ENCODE assay signal across 8 cellular contexts in the genomic region with DNA sequence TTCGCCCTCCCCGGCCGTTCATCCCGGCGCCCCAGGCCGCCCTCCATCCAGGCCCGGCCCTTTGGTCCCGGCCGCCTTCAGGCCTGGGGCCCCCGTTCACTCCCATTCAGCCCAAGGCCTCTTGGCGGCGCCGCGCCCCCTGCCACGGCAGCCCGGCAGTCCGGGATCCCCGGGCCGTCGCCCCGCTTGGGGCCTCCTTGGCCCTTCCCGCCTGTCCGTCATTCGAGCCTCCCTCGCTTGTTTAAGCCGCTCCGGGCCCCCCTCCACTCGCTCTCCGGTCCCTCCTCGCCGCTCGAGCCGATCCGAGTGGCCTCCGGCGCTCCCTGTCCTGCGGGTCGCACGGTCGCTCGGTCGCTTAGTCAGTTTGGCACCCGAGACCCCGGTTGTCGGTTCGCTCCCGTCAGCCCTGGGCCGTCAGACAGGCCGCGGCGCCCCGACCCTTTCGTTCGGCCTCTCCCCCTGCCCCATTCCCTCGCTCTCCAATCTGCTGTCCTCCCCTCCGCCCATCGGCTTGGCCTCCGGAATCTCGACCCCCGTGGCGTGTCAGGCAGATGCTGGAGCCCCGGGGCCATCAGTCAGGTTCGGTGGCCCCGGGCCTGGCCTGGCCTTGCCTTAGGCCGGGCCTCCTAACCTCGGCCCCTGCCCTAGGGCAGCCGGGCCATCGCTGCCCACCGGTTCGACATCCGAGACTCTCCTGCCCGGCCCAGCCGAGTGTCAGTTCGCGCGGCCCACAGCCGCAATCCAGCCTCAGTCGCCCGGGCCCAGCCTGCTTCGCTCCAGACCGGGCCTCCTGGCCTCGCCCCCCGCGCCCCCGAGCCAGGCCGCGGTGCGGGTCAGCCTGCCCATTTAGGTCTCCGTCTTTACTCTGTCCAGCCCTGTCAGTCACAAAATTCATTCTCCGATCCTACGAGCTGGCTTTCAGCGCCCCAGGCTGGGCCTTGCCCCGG. TPM values are rescaled to one million over a fixed set of nuclear protein-coding genes. Genes with fewer than 3 reads are reported as not detected.
DNase-seq lines count a peak whose midpoint lies in the region; ATAC-seq, FAIRE-seq and TF ChIP-seq lines count a peak whose summit lies in the region.

No MANE protein-coding gene starts in this region.

- no peaks in the 10 kb centered on the region for H3K27me3 ChIP-seq in endothelial cell of umbilical vein (ENCODE audit: control insufficient read depth in 2 of 2, insufficient read depth in 2 of 2, low read length in 2 of 2)
- H3K27me3 ChIP-seq in mononuclear cell (ENCODE audit: insufficient read depth, low read length): no peaks in the 10 kb centered on the region

- TF ChIP-seq CTCF in GM12874 (IDR thresholded peaks at IDR 0.05; ENCODE audit: insufficient read depth, low read depth, low read length) (peak; percentile 70), endothelial cell of umbilical vein (IDR thresholded peaks at IDR 0.05; ENCODE audit: extremely low read depth in 1 of 2, insufficient read depth in 1 of 2, low read depth in 1 of 2, low read length in 2 of 2) (peak in 1 of 2 donors; percentile 35)

- H3K9ac ChIP-seq in endothelial cell of umbilical vein (replicated peaks; ENCODE audit: extremely low read depth, insufficient read depth, low read length): peak overlapping the region; percentile 97

- peaks cover 86% of the 10 kb centered on the region for H3K79me2 ChIP-seq in endothelial cell of umbilical vein (ENCODE audit: control insufficient read depth, insufficient read depth, low read length)

- H3K4me2 ChIP-seq in endothelial cell of umbilical vein (ENCODE audit: insufficient read depth, low read length): peak overlapping the region; percentile 94

- BruUV-seq in endothelial cell of umbilical vein (replicated peaks; lab: Mats Ljungman, UMichigan): no TSS peak

- H4K20me1 ChIP-seq in endothelial cell of umbilical vein (replicated peaks; ENCODE audit: control insufficient read depth, extremely low read depth, insufficient read depth, low read length): no peaks in the 10 kb centered on the region

- no peak for TF ChIP-seq POLR2A in endothelial cell of umbilical vein (IDR thresholded peaks at IDR 0.05; ENCODE audit: low read depth, low read length)

- ATAC-seq in HG03378 (IDR thresholded peaks at IDR 0.05; ENCODE audit: unreplicated experiment): no peak

- dilution Hi-C loops in endothelial cell of umbilical vein (cut with MboI; ENCODE audit: extremely low pct_ligation_motif_present, low sequenced_read_pairs): no loop called here

- peak overlapping the region; percentile 50 for H2AFZ ChIP-seq in endothelial cell of umbilical vein (ENCODE audit: low read depth, low read length)

- H3K4me3 ChIP-seq in endothelial cell of umbilical vein (replicated peaks in 1 of 3; ENCODE audit: insufficient read depth in 1 of 3, low read depth in 1 of 3, low read length in 3 of 3) (peak overlapping the region; percentile 73 to 94 (median 84)), mononuclear cell (ENCODE audit: low read length) (peak overlapping the region; percentile 80)

- H3K4me1 ChIP-seq in endothelial cell of umbilical vein (ENCODE audit: control insufficient read depth, extremely low read depth, insufficient read depth, low read length): peaks cover 20% of the 10 kb centered on the region
- peaks cover 44% of the 10 kb centered on the region for H3K4me1 ChIP-seq in mononuclear cell (ENCODE audit: insufficient read depth, low read length)

- intact Hi-C loops in endothelial cell of umbilical vein (cut with micrococcal nuclease): loop anchor here (1.0 to 5.0 kb wide), 4 partner anchors 38 to 170 kb away; a partner anchor contains a TSS

- H3K36me3 ChIP-seq in endothelial cell of umbilical vein (ENCODE audit: control insufficient read depth in 2 of 2, extremely low read depth in 1 of 2, insufficient read depth in 2 of 2, low read length in 2 of 2): peaks cover 3 to 5% of the 10 kb centered on the region in 2 experiments

- POLR2A ChIA-PET in HEK293T (lab: Yijun Ruan, JAX) (interaction anchor here (0.6 to 2.9 kb wide), 6 partner anchors 11 to 56 kb away, joined by 4 to 29 read pairs (median 6); a partner anchor contains a TSS), endothelial cell of umbilical vein (lab: Charles Lee) (interaction anchor here (1.8 kb wide), 1 partner anchor 38 kb away, joined by 5 read pairs; a partner anchor contains a TSS)

- no peak for FAIRE-seq in endothelial cell of umbilical vein (lab: Jason Lieb, UNC)

- CTCF ChIA-PET in HEK293T (lab: Yijun Ruan, JAX) (no interaction called here), endothelial cell of umbilical vein (lab: Charles Lee) (interaction anchor here (1.0 to 2.7 kb wide), 7 partner anchors 31 to 58 kb away, joined by 3 to 17 read pairs (median 5); a partner anchor contains a TSS)

- H3K27ac ChIP-seq in endothelial cell of umbilical vein (ENCODE audit: insufficient read depth, low read depth, low read length): peak overlapping the region; percentile 81

- no peaks in the 10 kb centered on the region for H3K9me1 ChIP-seq in endothelial cell of umbilical vein (replicated peaks; ENCODE audit: control insufficient read depth, extremely low read depth, insufficient read depth, low read length)

- no peak for DNase-seq in HEK293T (ENCODE audit: extremely low spot score)
- peak; percentile 37 for DNase-seq in NCI-H2171 (lab: John Stamatoyannopoulos, UW)
- peak; percentile 82 for DNase-seq in activated CD8-positive, alpha-beta memory T cell treated with anti-CD3 and anti-CD28 coated beads, Interleukin-2, amount 50 U/mL, for 48 hours
- peak; percentile 65 for DNase-seq in endothelial cell of umbilical vein (ENCODE audit: low read depth, low spot score)
- DNase-seq in stimulated activated CD8-positive, alpha-beta memory T cell treated with anti-CD3 and anti-CD28 coated beads, Interleukin-7, amount 100 ng/mL, for 48 hours (ENCODE audit: extremely low read depth in 1 of 2, low read depth in 1 of 2): peak; percentile 27 to 32

- H3K9me3 ChIP-seq in endothelial cell of umbilical vein (replicated peaks; ENCODE audit: control insufficient read depth, insufficient read depth, low read length) (no peaks in the 10 kb centered on the region), mononuclear cell (ENCODE audit: low read depth, low read length) (no peaks in the 10 kb centered on the region)

TF ChIP-seq in HEK293T, 16 proteins besides CTCF, POLR2A, EP300 and RAD21 (continues in another document):
- no peak for TF ChIP-seq FOXA1 (IDR thresholded peaks at IDR 0.05)

TF ChIP-seq in endothelial cell of umbilical vein, 7 proteins besides CTCF, POLR2A, EP300 and RAD21:
- TF ChIP-seq FOS (IDR thresholded peaks at IDR 0.05; ENCODE audit: borderline replicate concordance, insufficient read depth, low read length) (no peak), POLR2AphosphoS5 (IDR thresholded peaks at IDR 0.05; ENCODE audit: insufficient read depth, low read depth, low read length) (peak; percentile 11)
- TF ChIP-seq, protein P1, sequence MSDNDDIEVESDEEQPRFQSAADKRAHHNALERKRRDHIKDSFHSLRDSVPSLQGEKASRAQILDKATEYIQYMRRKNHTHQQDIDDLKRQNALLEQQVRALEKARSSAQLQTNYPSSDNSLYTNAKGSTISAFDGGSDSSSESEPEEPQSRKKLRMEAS (IDR thresholded peaks at IDR 0.05; ENCODE audit: insufficient read depth, insufficient read length): no peak
TF ChIP-seq in endothelial cell of umbilical vein: peak in this region for 1.

RNA-seq across cellular contexts. Expression of a gene that starts 1.1 kb away (rescaled TPM):
- total RNA-seq in endothelial cell of umbilical vein: 69.2 and 71.5 TPM in 2 replicates
- 91.1 and 105 TPM in 2 replicates for polyA plus RNA-seq in endothelial cell of umbilical vein
- 59.8 and 67.0 TPM in 2 replicates for polyA plus RNA-seq in endothelial cell of umbilical vein (2011; cell fraction: cytosol; rRNA removed)
- 69.0 and 77.6 TPM in 2 replicates for polyA plus RNA-seq in endothelial cell of umbilical vein (2011; cell fraction: nucleus; rRNA removed)
- 39.1 and 42.6 TPM in 2 replicates for polyA plus RNA-seq in endothelial cell of umbilical vein (2012)
- polyA minus RNA-seq in endothelial cell of umbilical vein: 72.8 and 83.3 TPM in 2 replicates
- 23.8 TPM for polyA minus RNA-seq in endothelial cell of umbilical vein (2011; cell fraction: cytosol; rRNA and poly(A)+ RNA removed)
- 33.7 and 35.5 TPM in 2 replicates for polyA minus RNA-seq in endothelial cell of umbilical vein (2011; cell fraction: nucleus; rRNA and poly(A)+ RNA removed)
- 20.1 TPM for total RNA-seq in mononuclear cell

RNA-seq across cellular contexts. Expression of a gene that starts 1.1 kb away (rescaled TPM):
- total RNA-seq in endothelial cell of umbilical vein: 253 and 266 TPM in 2 replicates
- polyA plus RNA-seq in endothelial cell of umbilical vein: 301 and 527 TPM in 2 replicates
- polyA plus RNA-seq in endothelial cell of umbilical vein (2011; cell fraction: cytosol; rRNA removed): 534 and 807 TPM in 2 replicates
- 114 and 186 TPM in 2 replicates for polyA plus RNA-seq in endothelial cell of umbilical vein (2011; cell fraction: nucleus; rRNA removed)
- 469 and 481 TPM in 2 replicates for polyA plus RNA-seq in endothelial cell of umbilical vein (2012)
- 87.2 and 124 TPM in 2 replicates for polyA minus RNA-seq in endothelial cell of umbilical vein
- 101 TPM for polyA minus RNA-seq in endothelial cell of umbilical vein (2011; cell fraction: cytosol; rRNA and poly(A)+ RNA removed)
- 18.5 and 23.9 TPM in 2 replicates for polyA minus RNA-seq in endothelial cell of umbilical vein (2011; cell fraction: nucleus; rRNA and poly(A)+ RNA removed)
- 311 TPM for total RNA-seq in mononuclear cell

RNA-seq across cellular contexts. Expression of a gene that starts 38.2 kb away (rescaled TPM):
- 21.6 and 22.4 TPM in 2 replicates for total RNA-seq in endothelial cell of umbilical vein
- 18.6 and 23.4 TPM in 2 replicates for polyA plus RNA-seq in endothelial cell of umbilical vein
- polyA plus RNA-seq in endothelial cell of umbilical vein (2011; cell fraction: cytosol; rRNA removed): 20.7 and 20.8 TPM in 2 replicates
- 25.0 and 31.0 TPM in 2 replicates for polyA plus RNA-seq in endothelial cell of umbilical vein (2011; cell fraction: nucleus; rRNA removed)
- polyA plus RNA-seq in endothelial cell of umbilical vein (2012): 12.3 and 15.8 TPM in 2 replicates
- polyA minus RNA-seq in endothelial cell of umbilical vein: 70.7 and 96.9 TPM in 2 replicates
- 37.4 TPM for polyA minus RNA-seq in endothelial cell of umbilical vein (2011; cell fraction: cytosol; rRNA and poly(A)+ RNA removed)
- 21.6 and 35.3 TPM in 2 replicates for polyA minus RNA-seq in endothelial cell of umbilical vein (2011; cell fraction: nucleus; rRNA and poly(A)+ RNA removed)
- total RNA-seq in mononuclear cell: 10.8 TPM

RNA-seq across cellular contexts. Expression of a gene that starts 54.8 kb away (rescaled TPM):
- total RNA-seq in endothelial cell of umbilical vein: 18.9 and 19.7 TPM in 2 replicates
- polyA plus RNA-seq in endothelial cell of umbilical vein: 10.1 and 10.5 TPM in 2 replicates
- polyA plus RNA-seq in endothelial cell of umbilical vein (2011; cell fraction: cytosol; rRNA removed): 9.2 and 11.2 TPM in 2 replicates
- polyA plus RNA-seq in endothelial cell of umbilical vein (2011; cell fraction: nucleus; rRNA removed): 37.7 and 44.9 TPM in 2 replicates
- 4.3 and 9.1 TPM in 2 replicates for polyA plus RNA-seq in endothelial cell of umbilical vein (2012)
- polyA minus RNA-seq in endothelial cell of umbilical vein: 10.8 and 12.5 TPM in 2 replicates
- 17.1 TPM for polyA minus RNA-seq in endothelial cell of umbilical vein (2011; cell fraction: cytosol; rRNA and poly(A)+ RNA removed)
- polyA minus RNA-seq in endothelial cell of umbilical vein (2011; cell fraction: nucleus; rRNA and poly(A)+ RNA removed): 6.5 and 17.4 TPM in 2 replicates
- not detected for total RNA-seq in mononuclear cell
